20 cellular contexts compared by ENCODE assay signal in genomic region chr16:54136276-54136625, GRCh38.
DNase-seq lines count a peak whose midpoint lies in the region; ATAC-seq and TF ChIP-seq lines count a peak whose summit lies in the region.
"Had no signal": no experiment of that assay in that cellular context is flagged by ENCODE, and none has a peak within 500 bp of the region (broad histone marks: within the 10 kb centered on the region; RNA-seq: fewer than 3 reads in every experiment).

No MANE protein-coding gene starts in this region.

- H3K79me1 ChIP-seq in mesenchymal stem cell (replicated peaks; ENCODE audit: low read length, poor library complexity, severe bottlenecking): no peaks in the 10 kb centered on the region

- no peak overlapping the region for H3K18ac ChIP-seq in mesenchymal stem cell (ENCODE audit: low read depth in 1 of 2, low read length in 2 of 2)

- BruUV-seq in mammary epithelial cell (replicated peaks; lab: Mats Ljungman, UMichigan): no TSS peak

- DNase-seq in ELF-1 (ENCODE audit: low read depth, low spot score): peak; percentile 20
- DNase-seq in NB4 (ENCODE audit: low read depth): peak; percentile 58
- DNase-seq in mammary epithelial cell: peak; percentile 48
- DNase-seq in mesenchymal stem cell: no peak
- DNase-seq in effector CD4-positive, alpha-beta T cell: no peak
- no peak for DNase-seq in sigmoid colon
- no peak for DNase-seq in NCI-H1092 (lab: John Stamatoyannopoulos, UW)
- DNase-seq: activated effector memory CD4-positive, alpha-beta T cell treated with Interleukin-2 at 50 U/mL for 16 hours; Calu3; hypothalamus; NCI-H1930; NCI-H510A treated with DMSO at 0.1 percent for 48 hours; OCI-M1; pancreas; stimulated activated naive CD8-positive, alpha-beta T cell treated with anti-CD3 and anti-CD28 coated beads, Interleukin-15, Interleukin-2, amounts not matched to agents 100 U/mL and 50 U/mL, for 24 hours; SW 1271 had no signal

- no peak for TF ChIP-seq EP300 in sigmoid colon (IDR thresholded peaks at IDR 0.05)

- WGBS in mammary epithelial cell (ENCODE audit: low coverage, missing lambda C conversion rate): 100% methylated on average over 2 of the region's 2 CpGs
- 73% methylated on average over 2 of the region's 2 CpGs for WGBS in mesenchymal stem cell
- WGBS in sigmoid colon, 2 donors: 85 to 89% methylated on average over 2 of the region's 2 CpGs

- no peak overlapping the region for H2BK15ac ChIP-seq in mesenchymal stem cell (ENCODE audit: low read depth, poor library complexity, severe bottlenecking)

- H2AK5ac ChIP-seq in mesenchymal stem cell (ENCODE audit: low read length, severe bottlenecking): no peak overlapping the region

- no peak overlapping the region for H2BK12ac ChIP-seq in mesenchymal stem cell (ENCODE audit: low read length in 2 of 2)

- no peaks in the 10 kb centered on the region for H3K27me3 ChIP-seq in mammary epithelial cell (ENCODE audit: insufficient read depth, low read length)
- H3K27me3 ChIP-seq in mesenchymal stem cell (ENCODE audit: control insufficient read depth in 1 of 2, insufficient read depth in 1 of 2, low read length in 2 of 2): no peaks in the 10 kb centered on the region
- H3K27me3 ChIP-seq in sigmoid colon: no peaks in the 10 kb centered on the region
- H3K27me3 ChIP-seq: pancreas had no signal

- H4K91ac ChIP-seq in mesenchymal stem cell (ENCODE audit: low read length): no peak overlapping the region

- dilution Hi-C loops in mammary epithelial cell (cut with HindIII; ENCODE audit: low sequenced_read_pairs): no loop called here

- H3K27ac ChIP-seq in mammary epithelial cell (ENCODE audit: insufficient read depth, low read depth, low read length): peak overlapping the region; percentile 38
- H3K27ac ChIP-seq in mesenchymal stem cell (ENCODE audit: low read length, poor library complexity, severe bottlenecking): no peak overlapping the region
- no peak overlapping the region for H3K27ac ChIP-seq in sigmoid colon
- H3K27ac ChIP-seq: coronary artery, pancreas had no signal

- no peak overlapping the region for H2BK120ac ChIP-seq in mesenchymal stem cell (ENCODE audit: low read depth, low read length)

- no peak overlapping the region for H3K4me3 ChIP-seq in NB4 (ENCODE audit: low read depth, low read length)
- H3K4me3 ChIP-seq in mammary epithelial cell (replicated peaks in 1 of 3; ENCODE audit: insufficient read depth in 1 of 3, low read depth in 2 of 3, low read length in 3 of 3): no peak overlapping the region
- no peak overlapping the region for H3K4me3 ChIP-seq in mesenchymal stem cell (ENCODE audit: insufficient read depth in 1 of 2, low read depth in 1 of 2, low read length in 2 of 2)
- H3K4me3 ChIP-seq in sigmoid colon: no peak overlapping the region
- H3K4me3 ChIP-seq: coronary artery, pancreas had no signal

- H3K14ac ChIP-seq in mesenchymal stem cell (ENCODE audit: low read length in 2 of 2): no peak overlapping the region

- TF ChIP-seq POLR2A in NB4 (IDR thresholded peaks at IDR 0.05; ENCODE audit: extremely low read depth, insufficient read length) (no peak), sigmoid colon (IDR thresholded peaks at IDR 0.05) (no peak)

- H2AFZ ChIP-seq in mammary epithelial cell (ENCODE audit: low read depth, low read length) (peak overlapping the region; percentile 45), mesenchymal stem cell (ENCODE audit: low read depth, low read length) (no peak overlapping the region)

- CTCF ChIA-PET in mammary epithelial cell (lab: Charles Lee; ENCODE audit: low non-redundant PET): no interaction called here

- H4K8ac ChIP-seq in mesenchymal stem cell (ENCODE audit: low read length): no peak overlapping the region

- H3K4me1 ChIP-seq in mammary epithelial cell (ENCODE audit: insufficient read depth, low read length): peaks cover 7% of the 10 kb centered on the region
- H3K4me1 ChIP-seq in mesenchymal stem cell (ENCODE audit: control insufficient read depth, insufficient read depth, low read depth, low read length): peaks cover 1% of the 10 kb centered on the region
- H3K4me1 ChIP-seq in sigmoid colon: peaks cover 0 to 8% (median 3%) of the 10 kb centered on the region in 4 donors
- H3K4me1 ChIP-seq: pancreas had no signal

- intact Hi-C loops in mammary epithelial cell (cut with micrococcal nuclease): no loop called here
- intact Hi-C loops in sigmoid colon (cut with DNase I): no loop called here

- no peak overlapping the region for H3K4ac ChIP-seq in mesenchymal stem cell (ENCODE audit: low read depth in 1 of 2, low read length in 2 of 2)

- H3K4me2 ChIP-seq in mammary epithelial cell (ENCODE audit: insufficient read depth, low read depth, low read length) (peak overlapping the region; percentile 2), mesenchymal stem cell (ENCODE audit: low read length, poor library complexity, severe bottlenecking) (no peak overlapping the region)

- no peaks in the 10 kb centered on the region for H3K36me3 ChIP-seq in mammary epithelial cell (ENCODE audit: insufficient read depth, low read length)
- no peaks in the 10 kb centered on the region for H3K36me3 ChIP-seq in mesenchymal stem cell (ENCODE audit: control insufficient read depth in 1 of 2, insufficient read depth in 2 of 2, low read depth in 1 of 2, low read length in 2 of 2)
- no peaks in the 10 kb centered on the region for H3K36me3 ChIP-seq in sigmoid colon
- H3K36me3 ChIP-seq: pancreas had no signal

- H3K9me3 ChIP-seq in mammary epithelial cell (replicated peaks; ENCODE audit: insufficient read depth, low read length) (no peaks in the 10 kb centered on the region), mesenchymal stem cell (ENCODE audit: control insufficient read depth, low read length) (no peaks in the 10 kb centered on the region), sigmoid colon (peaks cover 0 to 4% (median 0%) of the 10 kb centered on the region in 4 donors)
- H3K9me3 ChIP-seq: pancreas had no signal

- no peak overlapping the region for H3K23ac ChIP-seq in mesenchymal stem cell (ENCODE audit: low read length in 2 of 2)

- no peak for ATAC-seq in GM19467 (IDR thresholded peaks at IDR 0.05; ENCODE audit: unreplicated experiment)
- ATAC-seq: left lobe of liver; pancreas; stimulated activated naive CD8-positive, alpha-beta T cell treated with anti-CD3 and anti-CD28 coated beads, Interleukin-15, Interleukin-2, amounts not matched to agents 100 U/mL and 50 U/mL, for 24 hours; WTC11 had no signal

- in situ Hi-C loops in mammary epithelial cell (cut with MboI; ENCODE audit: low sequenced_read_pairs in 2 of 2): no loop called here

- H4K20me1 ChIP-seq in mammary epithelial cell (ENCODE audit: insufficient read depth, low read length): no peaks in the 10 kb centered on the region

- no peak overlapping the region for H2BK5ac ChIP-seq in mesenchymal stem cell (ENCODE audit: low read depth, low read length, poor library complexity, severe bottlenecking)

- H3K9ac ChIP-seq in mammary epithelial cell (ENCODE audit: insufficient read depth, low read length): no peak overlapping the region
- H3K9ac ChIP-seq in mesenchymal stem cell (ENCODE audit: low read length): peak overlapping the region; percentile 48

- no peaks in the 10 kb centered on the region for H3K79me2 ChIP-seq in mammary epithelial cell (ENCODE audit: insufficient read depth, low read length)

- TF ChIP-seq CTCF in NB4 (IDR thresholded peaks at IDR 0.05; ENCODE audit: low read depth, low read length): no peak
- TF ChIP-seq CTCF in mammary epithelial cell (conservative IDR thresholded peaks at IDR 0.05 in 1 of 2, IDR thresholded peaks at IDR 0.05 in 1 of 2; ENCODE audit: extremely low read depth in 1 of 2, insufficient read depth in 1 of 2, low read depth in 1 of 2, low read length in 2 of 2): no peak
- no peak for TF ChIP-seq CTCF in sigmoid colon (IDR thresholded peaks at IDR 0.05)

Comparison
In these comparisons a context has a peak if more than half of its experiments do, and no peak if none do; other contexts are left out.
1. DNase-seq: peak in ELF-1 (single experiment), NB4 (single experiment) and mammary epithelial cell (single experiment); none in mesenchymal stem cell (single experiment), effector CD4-positive, alpha-beta T cell (single experiment), sigmoid colon (single experiment) and NCI-H1092 (single experiment).